In genomic region chr6:29011276-29011734, GRCh38 we compare ENCODE assay signal across 8 cellular contexts. TPM values are rescaled to one million over a fixed set of nuclear protein-coding genes. Genes with fewer than 3 reads are reported as not detected.
A peak's percentile ranks its signal among the peaks of the same experiment; 100 is the strongest.
DNase-seq lines count a peak whose midpoint lies in the region; ATAC-seq and FAIRE-seq lines count a peak whose summit lies in the region.

No MANE protein-coding gene starts in this region.

- CTCF ChIA-PET in naive thymus-derived CD4-positive, alpha-beta T cell (lab: Charles Lee): interaction anchor here (0.6 to 6.9 kb wide), 2 partner anchors 130 to 174 kb away, joined by 3 to 108 read pairs; no protein-coding TSS in a partner anchor

- peaks cover 12 to 25% (median 20%) of the 10 kb centered on the region in 7 donors for H3K4me1 Mint-ChIP-seq in naive thymus-derived CD4-positive, alpha-beta T cell

- intact Hi-C loops in naive thymus-derived CD4-positive, alpha-beta T cell (cut with micrococcal nuclease): loop anchor here in 1 of 2 donors (1.0 to 10.0 kb wide), 3 partner anchors 29 to 1107 kb away; partner anchors contain the start of gene ZSCAN31

- H3K27me3 ChIP-seq in naive thymus-derived CD4-positive, alpha-beta T cell (ENCODE audit: control insufficient read depth in 2 of 2, insufficient read depth in 2 of 2, low read length in 2 of 2): peaks cover 0 to under 1% of the 10 kb centered on the region in 2 donors

- POLR2A ChIA-PET in naive thymus-derived CD4-positive, alpha-beta T cell (lab: Charles Lee): interaction anchor here (0.7 to 1.9 kb wide), 3 partner anchors 127 to 174 kb away, joined by 3 to 6 read pairs (median 6); no protein-coding TSS in a partner anchor

- H3K36me3 ChIP-seq in naive thymus-derived CD4-positive, alpha-beta T cell (ENCODE audit: control insufficient read depth in 2 of 3, insufficient read depth in 3 of 3, low read length in 3 of 3): no peaks in the 10 kb centered on the region

- H3K9me3 ChIP-seq in naive thymus-derived CD4-positive, alpha-beta T cell (ENCODE audit: control insufficient read depth in 2 of 3, low read length in 3 of 3): no peaks in the 10 kb centered on the region

- peaks cover 0 to 5% (median 3%) of the 10 kb centered on the region in 11 donors for H3K9me3 Mint-ChIP-seq in naive thymus-derived CD4-positive, alpha-beta T cell

- H3K27ac Mint-ChIP-seq in naive thymus-derived CD4-positive, alpha-beta T cell: peak overlapping the region in 8 of 9 donors; percentile 5 to 95 (median 88)

- H3K4me3 Mint-ChIP-seq in naive thymus-derived CD4-positive, alpha-beta T cell: peak overlapping the region; percentile 88 to 98 (median 92)

- peak; percentile 6 for DNase-seq in NCI-H2029 (lab: John Stamatoyannopoulos, UW)
- DNase-seq in NCI-H2029 treated with DMSO at 0.1 percent for 48 hours (lab: John Stamatoyannopoulos, UW): no peak
- DNase-seq in NCI-H460 (ENCODE audit: extremely low read depth, low read depth): peak; percentile 16
- DNase-seq in activated T-cell treated with anti-CD3 and anti-CD28 coated beads for 1 hour (ENCODE audit: low read depth): peak; percentile 19
- peak; percentile 67 for DNase-seq in fibroblast of gingiva (ENCODE audit: low read depth)
- DNase-seq in naive thymus-derived CD4-positive, alpha-beta T cell: peak in 8 of 9 donors; percentile 35 to 57 (median 50)
- peak; percentile 67 for DNase-seq in urothelium cell line (ENCODE audit: low spot score)

- H3K36me3 Mint-ChIP-seq in naive thymus-derived CD4-positive, alpha-beta T cell: peaks cover 0 to 2% (median 0%) of the 10 kb centered on the region in 5 donors

- H3K4me1 ChIP-seq in naive thymus-derived CD4-positive, alpha-beta T cell (ENCODE audit: control insufficient read depth in 2 of 2, insufficient read depth in 2 of 2, low read length in 2 of 2): peaks cover 2 to 4% of the 10 kb centered on the region in 2 donors

- H3K27me3 Mint-ChIP-seq in naive thymus-derived CD4-positive, alpha-beta T cell: peaks cover 0 to 33% (median 18%) of the 10 kb centered on the region in 5 donors

- peak; percentile 77 for ATAC-seq in naive thymus-derived CD4-positive, alpha-beta T cell
- ATAC-seq in GM18907 (IDR thresholded peaks at IDR 0.05; ENCODE audit: unreplicated experiment): no peak

- peak overlapping the region; percentile 33 for H3K4me3 ChIP-seq in naive thymus-derived CD4-positive, alpha-beta T cell (ENCODE audit: low read length)

- FAIRE-seq in urothelium cell line (lab: Jason Lieb, UNC): no peak

- H3K27ac ChIP-seq in naive thymus-derived CD4-positive, alpha-beta T cell (ENCODE audit: low read depth, low read length): peak overlapping the region; percentile 51

RNA-seq across cellular contexts. Expression of gene ZNF311, which starts 6.2 kb away (rescaled TPM):
- total RNA-seq in NCI-H460 (2014; rRNA removed; shearing (Covaris generic)): 0.20 and 0.32 TPM in 2 replicates
- 0.22 TPM in 1 of 2 replicates, not detected in the other for polyA plus RNA-seq in NCI-H460 (2014; cell fraction: nucleus; rRNA removed)
- under 1 TPM; 0.22 to 0.73 (median 0.57) TPM for total RNA-seq in naive thymus-derived CD4-positive, alpha-beta T cell
- polyA plus RNA-seq in naive thymus-derived CD4-positive, alpha-beta T cell: under 1 TPM; 0.08 to 0.47 TPM

RNA-seq across cellular contexts. Expression of gene OR2W1, which starts 33.7 kb away (rescaled TPM):
- not detected in 2 replicates for total RNA-seq in NCI-H460 (2014; rRNA removed; shearing (Covaris generic))
- not detected in 2 replicates for polyA plus RNA-seq in NCI-H460 (2014; cell fraction: nucleus; rRNA removed)
- not detected for total RNA-seq in naive thymus-derived CD4-positive, alpha-beta T cell
- not detected for polyA plus RNA-seq in naive thymus-derived CD4-positive, alpha-beta T cell
